Comparison of ENCODE assay signal across 2 cellular contexts in genomic region chr7:26399309-26399610, GRCh38.
TF ChIP-seq lines count a peak whose summit lies in the region.

No MANE protein-coding gene starts in this region.

TF ChIP-seq in IMR-90, 13 proteins besides CTCF, POLR2A, EP300 and RAD21 (continued from another document):
- no peak for TF ChIP-seq RCOR1 (IDR thresholded peaks at IDR 0.05; ENCODE audit: insufficient replicate concordance, low read length)
- TF ChIP-seq NFE2L2 (IDR thresholded peaks at IDR 0.05; ENCODE audit: low read depth, low read length): no peak
- TF ChIP-seq, protein P1, sequence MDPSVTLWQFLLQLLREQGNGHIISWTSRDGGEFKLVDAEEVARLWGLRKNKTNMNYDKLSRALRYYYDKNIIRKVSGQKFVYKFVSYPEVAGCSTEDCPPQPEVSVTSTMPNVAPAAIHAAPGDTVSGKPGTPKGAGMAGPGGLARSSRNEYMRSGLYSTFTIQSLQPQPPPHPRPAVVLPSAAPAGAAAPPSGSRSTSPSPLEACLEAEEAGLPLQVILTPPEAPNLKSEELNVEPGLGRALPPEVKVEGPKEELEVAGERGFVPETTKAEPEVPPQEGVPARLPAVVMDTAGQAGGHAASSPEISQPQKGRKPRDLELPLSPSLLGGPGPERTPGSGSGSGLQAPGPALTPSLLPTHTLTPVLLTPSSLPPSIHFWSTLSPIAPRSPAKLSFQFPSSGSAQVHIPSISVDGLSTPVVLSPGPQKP (IDR thresholded peaks at IDR 0.05; ENCODE audit: borderline replicate concordance, low read depth, low read length): no peak
- TF ChIP-seq CHD1 (IDR thresholded peaks at IDR 0.05; ENCODE audit: low read depth, low read length): no peak

TF ChIP-seq in GM12878, 131 proteins besides CTCF, POLR2A, EP300 and RAD21:
- TF ChIP-seq, protein P2, sequence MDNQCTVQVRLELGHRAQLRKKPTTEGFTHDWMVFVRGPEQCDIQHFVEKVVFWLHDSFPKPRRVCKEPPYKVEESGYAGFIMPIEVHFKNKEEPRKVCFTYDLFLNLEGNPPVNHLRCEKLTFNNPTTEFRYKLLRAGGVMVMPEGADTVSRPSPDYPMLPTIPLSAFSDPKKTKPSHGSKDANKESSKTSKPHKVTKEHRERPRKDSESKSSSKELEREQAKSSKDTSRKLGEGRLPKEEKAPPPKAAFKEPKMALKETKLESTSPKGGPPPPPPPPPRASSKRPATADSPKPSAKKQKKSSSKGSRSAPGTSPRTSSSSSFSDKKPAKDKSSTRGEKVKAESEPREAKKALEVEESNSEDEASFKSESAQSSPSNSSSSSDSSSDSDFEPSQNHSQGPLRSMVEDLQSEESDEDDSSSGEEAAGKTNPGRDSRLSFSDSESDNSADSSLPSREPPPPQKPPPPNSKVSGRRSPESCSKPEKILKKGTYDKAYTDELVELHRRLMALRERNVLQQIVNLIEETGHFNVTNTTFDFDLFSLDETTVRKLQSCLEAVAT (IDR thresholded peaks at IDR 0.05): 0 out of 2 replicates have a peak, but pooled peaks have one; percentile 40
- TF ChIP-seq NBN (IDR thresholded peaks at IDR 0.05) (no peak), KLF5 (IDR thresholded peaks at IDR 0.05; ENCODE audit: partially characterized antibody) (no peak), IKZF2 (IDR thresholded peaks at IDR 0.05) (0 out of 4 replicates have a peak, but pooled peaks have one; percentile 11 to 41), TCF12 (IDR thresholded peaks at IDR 0.05; ENCODE audit: low read depth, low read length) (no peak; the same call in 1 of the 2 replicates), IKZF1 (conservative IDR thresholded peaks at IDR 0.05) (peak; percentile 4), HDGF (IDR thresholded peaks at IDR 0.05) (peak; percentile 30; the same call in 1 of the 2 replicates), EED (IDR thresholded peaks at IDR 0.05; ENCODE audit: low read depth) (peak; percentile 45; the same call in 1 of the 2 replicates), RCOR1 (conservative IDR thresholded peaks at IDR 0.05; ENCODE audit: low read depth, low read length) (0 out of 2 replicates have a peak, but pooled peaks have one; percentile 4)
- TF ChIP-seq, protein P3, sequence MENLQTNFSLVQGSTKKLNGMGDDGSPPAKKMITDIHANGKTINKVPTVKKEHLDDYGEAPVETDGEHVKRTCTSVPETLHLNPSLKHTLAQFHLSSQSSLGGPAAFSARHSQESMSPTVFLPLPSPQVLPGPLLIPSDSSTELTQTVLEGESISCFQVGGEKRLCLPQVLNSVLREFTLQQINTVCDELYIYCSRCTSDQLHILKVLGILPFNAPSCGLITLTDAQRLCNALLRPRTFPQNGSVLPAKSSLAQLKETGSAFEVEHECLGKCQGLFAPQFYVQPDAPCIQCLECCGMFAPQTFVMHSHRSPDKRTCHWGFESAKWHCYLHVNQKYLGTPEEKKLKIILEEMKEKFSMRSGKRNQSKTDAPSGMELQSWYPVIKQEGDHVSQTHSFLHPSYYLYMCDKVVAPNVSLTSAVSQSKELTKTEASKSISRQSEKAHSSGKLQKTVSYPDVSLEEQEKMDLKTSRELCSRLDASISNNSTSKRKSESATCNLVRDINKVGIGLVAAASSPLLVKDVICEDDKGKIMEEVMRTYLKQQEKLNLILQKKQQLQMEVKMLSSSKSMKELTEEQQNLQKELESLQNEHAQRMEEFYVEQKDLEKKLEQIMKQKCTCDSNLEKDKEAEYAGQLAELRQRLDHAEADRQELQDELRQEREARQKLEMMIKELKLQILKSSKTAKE (IDR thresholded peaks at IDR 0.05; ENCODE audit: low read depth, poor library complexity, severe bottlenecking): peak; percentile 4
